30 cellular contexts compared by ENCODE assay signal in genomic region chr15:65302061-65302460, GRCh38. TPM values are rescaled to one million over a fixed set of nuclear protein-coding genes. Genes with fewer than 3 reads are reported as not detected.
DNase-seq lines count a peak whose midpoint lies in the region; ATAC-seq and TF ChIP-seq lines count a peak whose summit lies in the region.
"Had no signal": no experiment of that assay in that cellular context is flagged by ENCODE, and none has a peak within 500 bp of the region (broad histone marks: within the 10 kb centered on the region; RNA-seq: fewer than 3 reads in every experiment).

No MANE protein-coding gene starts in this region.

- H3K27ac ChIP-seq in right cardiac atrium (ENCODE audit: low read length) (no peak overlapping the region), VCaP (0 out of 2 replicates have a peak overlapping the region, but pooled peaks have one; percentile 98), neuronal stem cell (replicated peaks; ENCODE audit: low read length) (no peak overlapping the region), body of pancreas (no peak overlapping the region), GM23338 (ENCODE audit: low read depth) (no peak overlapping the region)
- H3K27ac ChIP-seq: left ventricle myocardium inferior, Peyer's patch, WERI-Rb-1 had no signal

- H2BK120ac ChIP-seq in neuronal stem cell (ENCODE audit: low read depth, low read length) = no peak overlapping the region

- no peak overlapping the region for H4K91ac ChIP-seq in neuronal stem cell (ENCODE audit: low read depth, low read length, poor library complexity)

- 82% methylated on average over 24 of the region's 24 CpGs for WGBS in right cardiac atrium
- WGBS in neuronal stem cell (ENCODE audit: extremely low coverage in 2 of 2, insufficient read length in 2 of 2, insufficient replicate concordance in 1 of 2), 2 donors = no CpG with 5 or more reads among the region's 24 CpGs
- 77% methylated on average over 16 to 24 of the region's 24 CpGs for WGBS in body of pancreas, 2 donors

- H2AFZ ChIP-seq in neuronal stem cell (ENCODE audit: low read length) (no peak overlapping the region), GM23338 (no peak overlapping the region)

- H3K27me3 ChIP-seq in right cardiac atrium (ENCODE audit: control insufficient read depth, insufficient read depth) (no peaks in the 10 kb centered on the region), neuronal stem cell (ENCODE audit: control insufficient read depth in 3 of 3, insufficient read depth in 3 of 3, low read depth in 1 of 3, low read length in 3 of 3) (no peaks in the 10 kb centered on the region), body of pancreas (no peaks in the 10 kb centered on the region), GM23338 (ENCODE audit: insufficient read depth) (no peaks in the 10 kb centered on the region), HAP-1 (ENCODE audit: low read depth) (no peaks in the 10 kb centered on the region)
- H3K27me3 ChIP-seq: ascending aorta, Peyer's patch had no signal

- H3K4me1 Mint-ChIP-seq in GM23338 = peaks cover 12% of the 10 kb centered on the region

- H3K79me2 ChIP-seq in GM23338 (replicated peaks; ENCODE audit: insufficient read depth) = no peaks in the 10 kb centered on the region

- H3K4me1 ChIP-seq in right cardiac atrium (ENCODE audit: control insufficient read depth, insufficient read depth, low read length) (no peaks in the 10 kb centered on the region), neuronal stem cell (ENCODE audit: control insufficient read depth in 2 of 2, insufficient read depth in 1 of 2, low read depth in 1 of 2, low read length in 2 of 2) (peaks cover 0 to 2% of the 10 kb centered on the region in 2 donors), body of pancreas (peaks cover 34% of the 10 kb centered on the region), GM23338 (ENCODE audit: insufficient read depth) (no peaks in the 10 kb centered on the region), HAP-1 (peaks cover 23% of the 10 kb centered on the region)

- DNase-seq in right cardiac atrium = peak in 2 of 3 donors; percentile 62 to 68
- DNase-seq in Right ventricle myocardium superior = no peak
- no peak for DNase-seq in neuronal stem cell (ENCODE audit: low spot score)
- DNase-seq in body of pancreas = no peak
- DNase-seq in GM23338 (ENCODE audit: low spot score) = no peak
- no peak for DNase-seq in HAP-1 (ENCODE audit: low spot score in 2 of 2)
- DNase-seq: activated CD4-positive, alpha-beta T cell treated with anti-CD3 and anti-CD28 coated beads for 48 hours; activated CD8-positive, alpha-beta memory T cell treated with anti-CD3 and anti-CD28 coated beads for 24 hours; activated gamma-delta T cell; activated T-cell treated with anti-CD3 and anti-CD28 coated beads for 4 hours; DMS53; glutamatergic neuron; left ventricle myocardium inferior; NCI-H2107; NCI-H345; stimulated activated CD4-positive, alpha-beta T cell treated with anti-CD3 and anti-CD28 coated beads, Interleukin-2, amount 100 ng/mL, for 24 hours; stimulated activated naive CD8-positive, alpha-beta T cell treated with anti-CD3 and anti-CD28 coated beads, Interleukin-15, Interleukin-2, amounts not matched to agents 100 U/mL and 50 U/mL, for 24 hours; SW 1271; WERI-Rb-1 had no signal

- H4K8ac ChIP-seq in neuronal stem cell (ENCODE audit: low read depth, low read length) = no peak overlapping the region

- in situ Hi-C loops in HAP-1 (cut with MboI; ENCODE audit: low sequenced_read_pairs) = no loop called here

- peak overlapping the region; percentile 25 for H3K23ac ChIP-seq in neuronal stem cell (ENCODE audit: low read depth, low read length, poor library complexity)

- H3K36me3 Mint-ChIP-seq in GM23338 (ENCODE audit: low read depth) = no peaks in the 10 kb centered on the region

- peak overlapping the region; percentile 95 for H2AK5ac ChIP-seq in neuronal stem cell (ENCODE audit: low read depth, low read length)

- H3K4me3 Mint-ChIP-seq in GM23338 = no peak overlapping the region

- no peak overlapping the region for H3K4me3 ChIP-seq in right cardiac atrium (ENCODE audit: low read length)
- no peak overlapping the region for H3K4me3 ChIP-seq in neuronal stem cell (ENCODE audit: low read length in 2 of 2)
- H3K4me3 ChIP-seq in body of pancreas = no peak overlapping the region
- no peak overlapping the region for H3K4me3 ChIP-seq in GM23338
- H3K4me3 ChIP-seq in HAP-1 = no peak overlapping the region
- H3K4me3 ChIP-seq: ascending aorta, left ventricle myocardium inferior, Peyer's patch had no signal

- H2BK12ac ChIP-seq in neuronal stem cell (ENCODE audit: low read length) = peak overlapping the region; percentile 73

- no peaks in the 10 kb centered on the region; the same call in 1 of the 2 replicates for H3F3A ChIP-seq in GM23338 (replicated peaks; ENCODE audit: low read depth)

- H3K9ac ChIP-seq in neuronal stem cell (ENCODE audit: low read depth, low read length, poor library complexity) = no peak overlapping the region

- no peaks in the 10 kb centered on the region for H3K9me3 ChIP-seq in right cardiac atrium (ENCODE audit: control insufficient read depth, low read length)
- H3K9me3 ChIP-seq in neuronal stem cell (replicated peaks in 1 of 2; ENCODE audit: control insufficient read depth in 2 of 2, insufficient read depth in 1 of 2, low read depth in 1 of 2, low read length in 2 of 2) = no peaks in the 10 kb centered on the region
- H3K9me3 ChIP-seq in body of pancreas = no peaks in the 10 kb centered on the region
- no peaks in the 10 kb centered on the region for H3K9me3 ChIP-seq in HAP-1
- H3K9me3 ChIP-seq: ascending aorta, left ventricle myocardium inferior, Peyer's patch had no signal

- peaks cover 11% of the 10 kb centered on the region; the same call in 2 of the 3 replicates for H3K9me3 Mint-ChIP-seq in GM23338

- H3K36me3 ChIP-seq in neuronal stem cell (replicated peaks in 1 of 2; ENCODE audit: control insufficient read depth in 2 of 2, insufficient read depth in 2 of 2, low read length in 2 of 2) (no peaks in the 10 kb centered on the region), body of pancreas (replicated peaks in 1 of 2; ENCODE audit: insufficient read depth in 1 of 2, low read depth in 2 of 2) (no peaks in the 10 kb centered on the region), GM23338 (ENCODE audit: insufficient read depth) (no peaks in the 10 kb centered on the region), HAP-1 (replicated peaks) (no peaks in the 10 kb centered on the region)
- H3K36me3 ChIP-seq: ascending aorta, left ventricle myocardium inferior, Peyer's patch, WERI-Rb-1 had no signal

- no peak overlapping the region for H3K14ac ChIP-seq in neuronal stem cell (ENCODE audit: low read length)

- H2BK5ac ChIP-seq in neuronal stem cell (ENCODE audit: low read length) = peak overlapping the region; percentile 70

- H3K4ac ChIP-seq in neuronal stem cell (ENCODE audit: low read length) = no peak overlapping the region

- peaks cover 29% of the 10 kb centered on the region for H3K27me3 Mint-ChIP-seq in GM23338 (ENCODE audit: insufficient read depth, low read depth, poor library complexity)

- no peak for TF ChIP-seq CTCF in VCaP (conservative IDR thresholded peaks at IDR 0.05)
- TF ChIP-seq CTCF in body of pancreas (IDR thresholded peaks at IDR 0.05) = no peak
- TF ChIP-seq CTCF in GM23338 (conservative IDR thresholded peaks at IDR 0.05; ENCODE audit: low read depth in 2 of 2) = no peak

- H2BK15ac ChIP-seq in neuronal stem cell (ENCODE audit: low read length) = peak overlapping the region; percentile 95

- H3K18ac ChIP-seq in neuronal stem cell (ENCODE audit: low read length) = peak overlapping the region; percentile 81

- H3K79me1 ChIP-seq in neuronal stem cell (ENCODE audit: low read depth, low read length) = peaks cover 1% of the 10 kb centered on the region

- H3K4me2 ChIP-seq in neuronal stem cell (ENCODE audit: insufficient read depth, low read length, poor library complexity, severe bottlenecking) (no peak overlapping the region), GM23338 (no peak overlapping the region)

- no peak for TF ChIP-seq POLR2A in body of pancreas (IDR thresholded peaks at IDR 0.05)

- intact Hi-C loops in right cardiac atrium (cut with DNase I) (loop anchor here in 1 of 4 donors (5.0 kb wide), 1 partner anchor 115 kb away; the partner anchor contains the start of gene CLPX), Right ventricle myocardium superior (cut with DNase I) (no loop called here), body of pancreas (cut with DNase I) (no loop called here)

- H3K9me2 ChIP-seq in GM23338 (ENCODE audit: insufficient read depth) = no peaks in the 10 kb centered on the region

- H4K20me1 ChIP-seq in GM23338 (replicated peaks; ENCODE audit: insufficient read depth) = no peaks in the 10 kb centered on the region

- H3K27ac Mint-ChIP-seq in GM23338 = no peak overlapping the region

- ATAC-seq in right cardiac atrium = no peak
- ATAC-seq in Right ventricle myocardium superior (ENCODE audit: poor library complexity) = no peak
- no peak for ATAC-seq in body of pancreas
- no peak for ATAC-seq in GM23338
- ATAC-seq: HCT116; stimulated activated naive CD8-positive, alpha-beta T cell treated with anti-CD3 and anti-CD28 coated beads, Interleukin-15, Interleukin-2, amounts not matched to agents 100 U/mL and 50 U/mL, for 24 hours had no signal

TF ChIP-seq in GM23338, 12 proteins besides CTCF, POLR2A, EP300 and RAD21 (continues in another document):
- no peak for TF ChIP-seq JUNB (IDR thresholded peaks at IDR 0.05; ENCODE audit: unreplicated experiment)

RNA-seq across cellular contexts. Expression of gene RNU5B-1, which starts 2.4 kb away (rescaled TPM):
- total RNA-seq in right cardiac atrium (10 to 100 TPM; 16.9 to 71.0 (median 42.7) TPM), Right ventricle myocardium superior (55.4 TPM), body of pancreas (not detected)
- polyA plus RNA-seq in right cardiac atrium (not detected), GM23338 (2016; fragmentation: Nextera tagmentation; extraction: Ambion mirVana) (not detected in 2 replicates)
- not detected for polyA plus RNA-seq in neuronal stem cell (2013, experiment 1 of 2)
- polyA plus RNA-seq in neuronal stem cell (2013, experiment 2 of 2) = not detected
- total RNA-seq in GM23338 (2014; rRNA removed; shearing (Covaris generic)) = not detected in 2 replicates
- total RNA-seq: ascending aorta, fibroblast of villous mesenchyme, G401, LHCN-M2, Peyer's patch had no signal
- polyA plus RNA-seq: esophagus, urinary bladder had no signal

RNA-seq across cellular contexts. Expression of gene RNU5A-1, which starts 6.2 kb away (rescaled TPM):
- total RNA-seq in right cardiac atrium (10 to 100 TPM in 1 of 4 donors, not detected in 3; 12.5 TPM), Right ventricle myocardium superior (not detected), body of pancreas (not detected)
- polyA plus RNA-seq in right cardiac atrium (not detected), GM23338 (2016; fragmentation: Nextera tagmentation; extraction: Ambion mirVana) (not detected in 2 replicates)
- polyA plus RNA-seq in neuronal stem cell (2013, experiment 1 of 2) = not detected
- polyA plus RNA-seq in neuronal stem cell (2013, experiment 2 of 2) = not detected
- not detected in 2 replicates for total RNA-seq in GM23338 (2014; rRNA removed; shearing (Covaris generic))
- total RNA-seq: ascending aorta, fibroblast of villous mesenchyme, G401, left ventricle myocardium inferior, LHCN-M2, osteocyte, Peyer's patch, temporal lobe, urinary bladder had no signal
- polyA plus RNA-seq: esophagus, urinary bladder had no signal

RNA-seq across cellular contexts. Expression of gene PARP16, which starts 15.4 kb away (rescaled TPM):
- total RNA-seq in right cardiac atrium (1 to 10 TPM; 5.2 to 6.1 (median 5.5) TPM), Right ventricle myocardium superior (4.4 TPM), body of pancreas (10 to 100 TPM in 1 of 2 donors, 1 to 10 TPM in 1; 5.2 to 17.5 TPM)
- polyA plus RNA-seq in right cardiac atrium (4.3 TPM), GM23338 (2016; fragmentation: Nextera tagmentation; extraction: Ambion mirVana) (4.1 and 4.4 TPM in 2 replicates)
- polyA plus RNA-seq in neuronal stem cell (2013, experiment 1 of 2) = 11.4 TPM
- polyA plus RNA-seq in neuronal stem cell (2013, experiment 2 of 2) = 12.0 TPM
- 3.6 and 4.6 TPM in 2 replicates for total RNA-seq in GM23338 (2014; rRNA removed; shearing (Covaris generic))

Comparison
In these comparisons a context has a peak if more than half of its experiments do, and no peak if none do; other contexts are left out.
1. DNase-seq: peak in right cardiac atrium (2 of 3); none in Right ventricle myocardium superior (single experiment), neuronal stem cell (single experiment), body of pancreas (0 of 4), GM23338 (single experiment) and HAP-1 (0 of 2).
2. RNA of gene RNU5B-1, which starts 2.4 kb away (total RNA-seq): 55.4 TPM in Right ventricle myocardium superior (single experiment) and 16.9 to 71.0 TPM in right cardiac atrium; not detected in body of pancreas and not detected in GM23338; every median in the first group is over 10 times any median in the second.